ENCODE assay signal across 14 cellular contexts in the genomic region with DNA sequence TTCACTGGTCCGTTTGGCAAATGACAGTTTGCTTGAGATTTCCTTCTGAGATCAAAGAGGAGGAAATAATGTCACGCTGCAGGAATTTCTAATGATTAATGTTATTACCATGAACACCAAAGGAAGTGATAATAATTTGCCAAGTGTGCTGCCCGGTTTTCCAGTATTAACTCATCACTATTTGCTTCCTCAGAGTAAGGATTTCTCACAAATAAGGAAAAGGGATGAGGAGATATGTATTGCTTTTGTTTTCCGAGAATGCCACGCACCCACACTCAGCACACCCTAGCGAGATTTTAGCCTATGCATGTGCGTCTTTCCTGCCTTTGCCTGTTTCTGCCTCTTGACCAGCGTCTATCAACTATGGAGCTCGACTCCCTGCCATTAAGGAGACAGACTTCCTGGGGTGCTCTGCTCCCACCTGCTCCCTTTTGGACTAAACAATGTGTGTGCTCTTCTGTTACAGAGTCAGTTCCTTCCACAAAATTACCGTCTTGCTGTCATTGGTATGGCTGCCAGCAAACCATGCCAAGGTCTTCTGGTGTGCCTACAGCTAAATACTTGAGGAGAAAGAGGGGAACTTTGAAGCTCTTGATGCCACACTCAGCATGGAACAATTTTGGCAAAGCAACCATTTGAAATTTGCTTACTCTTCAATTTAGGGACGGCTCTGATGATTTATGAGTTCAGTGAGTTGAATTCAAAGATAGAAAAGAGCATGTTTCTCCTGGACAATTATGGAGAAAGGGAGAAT.
DNase-seq lines count a peak whose midpoint lies in the region; ATAC-seq and TF ChIP-seq lines count a peak whose summit lies in the region.
"Had no signal": no experiment of that assay in that cellular context is flagged by ENCODE, and none has a peak within 500 bp of the region (broad histone marks: within the 10 kb centered on the region; RNA-seq: fewer than 3 reads in every experiment).

No MANE protein-coding gene starts in this region.

- H3K27me3 ChIP-seq in SK-N-SH (ENCODE audit: insufficient read depth) (no peaks in the 10 kb centered on the region), skeletal muscle tissue (ENCODE audit: control insufficient read depth in 3 of 3, insufficient read depth in 3 of 3, low read length in 3 of 3) (no peaks in the 10 kb centered on the region), endodermal cell (ENCODE audit: control insufficient read depth, insufficient read depth, low read length, poor library complexity, severe bottlenecking) (no peaks in the 10 kb centered on the region)
- H3K27me3 ChIP-seq: gastroesophageal sphincter had no signal

- no peaks in the 10 kb centered on the region for H4K20me1 ChIP-seq in SK-N-SH (ENCODE audit: insufficient read depth)

- H3F3A ChIP-seq in SK-N-SH (replicated peaks; ENCODE audit: insufficient read depth): peaks cover 15% of the 10 kb centered on the region

- CTCF ChIA-PET in SK-N-SH (lab: Yijun Ruan, JAX): interaction anchor here (0.9 kb wide), 1 partner anchor 10 kb away, joined by 3 read pairs; no protein-coding TSS in a partner anchor

- H3K4me1 Mint-ChIP-seq in endodermal cell: peaks cover 6% of the 10 kb centered on the region
- H3K4me1 Mint-ChIP-seq: activated CD4-positive, alpha-beta T cell treated with anti-CD3 and anti-CD28 coated beads for 36 hours; activated T-helper 17 cell treated with anti-CD3 and anti-CD28 coated beads, Interleukin-2, amount 50 U/mL, for 72 hours had no signal

- H3K9ac ChIP-seq in SK-N-SH (peak overlapping the region; percentile 58; the same call in 1 of the 2 replicates), skeletal muscle tissue (ENCODE audit: low read depth in 1 of 3, low read length in 3 of 3) (no peak overlapping the region), endodermal cell (ENCODE audit: extremely low read depth, low read length, poor library complexity, severe bottlenecking) (no peak overlapping the region)

- DNase-seq in G401 (ENCODE audit: low spot score): peak; percentile 32
- no peak for DNase-seq in SK-N-SH
- DNase-seq in fibroblast of gingiva (ENCODE audit: low read depth): peak; percentile 10
- DNase-seq in DMS153 treated with DMSO at 0.1 percent for 48 hours (lab: John Stamatoyannopoulos, UW; ENCODE audit: unreplicated experiment): no peak
- no peak for DNase-seq in endodermal cell
- DNase-seq in activated CD8-positive, alpha-beta memory T cell treated with anti-CD3 and anti-CD28 coated beads, Interleukin-2, amount 50 U/mL, for 4 hours: no peak
- DNase-seq: activated CD4-positive, alpha-beta T cell treated with anti-CD3 and anti-CD28 coated beads for 36 hours; central memory CD4-positive, alpha-beta T cell; stimulated activated naive CD8-positive, alpha-beta T cell treated with anti-CD3 and anti-CD28 coated beads, Interleukin-15, Interleukin-2, amounts not matched to agents 100 U/mL and 50 U/mL, for 24 hours had no signal

- peak overlapping the region in 1 of 2 experiments; percentile 40; a peak in 3 of 4 replicates for H3K4me3 ChIP-seq in SK-N-SH (ENCODE audit: low read depth in 2 of 2, low read length in 1 of 2)
- H3K4me3 ChIP-seq in skeletal muscle tissue (ENCODE audit: low read length in 3 of 3): peak overlapping the region in 2 of 3 donors; percentile 1 to 4
- H3K4me3 ChIP-seq in endodermal cell (ENCODE audit: low read length): no peak overlapping the region
- H3K4me3 ChIP-seq: gastroesophageal sphincter had no signal

- H3K4me2 ChIP-seq in SK-N-SH: peak overlapping the region; percentile 74

- WGBS in SK-N-SH (ENCODE audit: low lambda C conversion rate): 24% methylated on average over 11 of the region's 11 CpGs
- WGBS in endodermal cell (ENCODE audit: insufficient coverage in 1 of 2, insufficient read length in 1 of 2), 2 experiments: 88 to 91% methylated on average over 7 to 10 of the region's 11 CpGs

- ATAC-seq in HG03342 (IDR thresholded peaks at IDR 0.05; ENCODE audit: unreplicated experiment): no peak
- ATAC-seq: activated CD4-positive, alpha-beta T cell treated with anti-CD3 and anti-CD28 coated beads for 36 hours; activated T-helper 17 cell treated with anti-CD3 and anti-CD28 coated beads, Interleukin-2, amount 50 U/mL, for 72 hours; gastroesophageal sphincter; stimulated activated naive CD8-positive, alpha-beta T cell treated with anti-CD3 and anti-CD28 coated beads, Interleukin-15, Interleukin-2, amounts not matched to agents 100 U/mL and 50 U/mL, for 24 hours had no signal

- H3K4me1 ChIP-seq in SK-N-SH (ENCODE audit: control insufficient read depth in 1 of 2, insufficient read depth in 2 of 2, low read depth in 1 of 2, low read length in 1 of 2): peaks cover 0 to 20% of the 10 kb centered on the region in 2 experiments; a peak in 1 of 4 replicates
- H3K4me1 ChIP-seq in skeletal muscle tissue (ENCODE audit: control insufficient read depth in 3 of 3, insufficient read depth in 3 of 3, low read length in 3 of 3): peaks cover 0 to 2% (median 0%) of the 10 kb centered on the region in 3 donors
- no peaks in the 10 kb centered on the region for H3K4me1 ChIP-seq in endodermal cell (ENCODE audit: control insufficient read depth, insufficient read depth, low read length)

- H3K27ac ChIP-seq in SK-N-SH (ENCODE audit: low read depth in 2 of 2, low read length in 1 of 2) (peak overlapping the region in 1 of 2 experiments; percentile 90; a peak in 2 of 4 replicates), skeletal muscle tissue (ENCODE audit: low read depth, low read length) (no peak overlapping the region), endodermal cell (ENCODE audit: low read depth, low read length) (no peak overlapping the region)
- H3K27ac ChIP-seq: gastroesophageal sphincter had no signal

- no peak overlapping the region for H3K4me3 Mint-ChIP-seq in endodermal cell
- H3K4me3 Mint-ChIP-seq: activated CD4-positive, alpha-beta T cell treated with anti-CD3 and anti-CD28 coated beads for 36 hours; activated T-helper 17 cell treated with anti-CD3 and anti-CD28 coated beads, Interleukin-2, amount 50 U/mL, for 72 hours; neural crest cell had no signal

- no peaks in the 10 kb centered on the region for H3K9me3 Mint-ChIP-seq in endodermal cell

- H2AFZ ChIP-seq in SK-N-SH (ENCODE audit: low read depth): peak overlapping the region; percentile 58; the same call in 1 of the 2 replicates

- no peaks in the 10 kb centered on the region for H3K36me3 ChIP-seq in SK-N-SH (replicated peaks in 1 of 2; ENCODE audit: control insufficient read depth in 1 of 2, insufficient read depth in 2 of 2, low read length in 1 of 2)
- no peaks in the 10 kb centered on the region for H3K36me3 ChIP-seq in skeletal muscle tissue (ENCODE audit: control insufficient read depth in 3 of 3, insufficient read depth in 3 of 3, low read length in 3 of 3)
- H3K36me3 ChIP-seq in endodermal cell (ENCODE audit: control insufficient read depth, insufficient read depth, low read length): no peaks in the 10 kb centered on the region
- H3K36me3 ChIP-seq: gastroesophageal sphincter had no signal

- TF ChIP-seq EP300 in SK-N-SH (IDR thresholded peaks at IDR 0.05; ENCODE audit: borderline replicate concordance in 1 of 2, low read depth in 1 of 2, low read length in 1 of 2): peak in 1 of 2 experiments; percentile 54; a peak in 1 of 4 replicates

- H3K9me3 ChIP-seq in SK-N-SH: no peaks in the 10 kb centered on the region
- no peaks in the 10 kb centered on the region for H3K9me3 ChIP-seq in skeletal muscle tissue (ENCODE audit: control insufficient read depth in 3 of 3, low read length in 3 of 3)
- no peaks in the 10 kb centered on the region for H3K9me3 ChIP-seq in endodermal cell (ENCODE audit: control insufficient read depth, low read length)
- H3K9me3 ChIP-seq: gastroesophageal sphincter had no signal

- no peaks in the 10 kb centered on the region for H3K27me3 Mint-ChIP-seq in endodermal cell (ENCODE audit: insufficient read depth)
- H3K27me3 Mint-ChIP-seq: activated CD4-positive, alpha-beta T cell treated with anti-CD3 and anti-CD28 coated beads for 36 hours; activated T-helper 17 cell treated with anti-CD3 and anti-CD28 coated beads, Interleukin-2, amount 50 U/mL, for 72 hours had no signal

- POLR2A ChIA-PET in SK-N-SH (lab: Yijun Ruan, JAX): no interaction called here

- in situ Hi-C loops in G401 (cut with HindIII; ENCODE audit: low sequenced_read_pairs): no loop called here

- no peak for TF ChIP-seq RAD21 in SK-N-SH (IDR thresholded peaks at IDR 0.05; ENCODE audit: low read length)

- TF ChIP-seq CTCF in SK-N-SH (IDR thresholded peaks at IDR 0.05) (no peak), endodermal cell (conservative IDR thresholded peaks at IDR 0.05) (no peak)

- no peaks in the 10 kb centered on the region for H3K79me2 ChIP-seq in SK-N-SH (ENCODE audit: insufficient read depth)

- H3K27ac Mint-ChIP-seq in endodermal cell: no peak overlapping the region
- H3K27ac Mint-ChIP-seq: activated CD4-positive, alpha-beta T cell treated with anti-CD3 and anti-CD28 coated beads for 36 hours; activated T-helper 17 cell treated with anti-CD3 and anti-CD28 coated beads, Interleukin-2, amount 50 U/mL, for 72 hours had no signal

- H3K9me2 ChIP-seq in SK-N-SH: no peaks in the 10 kb centered on the region

- no peaks in the 10 kb centered on the region for H3K36me3 Mint-ChIP-seq in endodermal cell (ENCODE audit: low read depth)

TF ChIP-seq in SK-N-SH, 30 proteins besides CTCF, POLR2A, EP300 and RAD21 (continues in another document):
- TF ChIP-seq USF2 (IDR thresholded peaks at IDR 0.05; ENCODE audit: borderline replicate concordance, low read depth, low read length): no peak
- TF ChIP-seq PBX3 (IDR thresholded peaks at IDR 0.05): peak; percentile 67; the same call in 1 of the 2 replicates
- peak; percentile 61; the same call in 1 of the 2 replicates for TF ChIP-seq FOSL2 (IDR thresholded peaks at IDR 0.05; ENCODE audit: borderline replicate concordance, low read depth)
- no peak for TF ChIP-seq YY1 (IDR thresholded peaks at IDR 0.05; ENCODE audit: low read depth)

Comparison
In these comparisons a context has a peak if more than half of its experiments do, and no peak if none do; other contexts are left out.
1. DNase-seq: peak in G401 (single experiment) and fibroblast of gingiva (single experiment); none in SK-N-SH (single experiment), DMS153 treated with DMSO at 0.1 percent for 48 hours (single experiment), endodermal cell (single experiment) and activated CD8-positive, alpha-beta memory T cell treated with anti-CD3 and anti-CD28 coated beads, Interleukin-2, amount 50 U/mL, for 4 hours (single experiment).